Comparison of ENCODE assay signal across 13 cellular contexts in the genomic region with DNA sequence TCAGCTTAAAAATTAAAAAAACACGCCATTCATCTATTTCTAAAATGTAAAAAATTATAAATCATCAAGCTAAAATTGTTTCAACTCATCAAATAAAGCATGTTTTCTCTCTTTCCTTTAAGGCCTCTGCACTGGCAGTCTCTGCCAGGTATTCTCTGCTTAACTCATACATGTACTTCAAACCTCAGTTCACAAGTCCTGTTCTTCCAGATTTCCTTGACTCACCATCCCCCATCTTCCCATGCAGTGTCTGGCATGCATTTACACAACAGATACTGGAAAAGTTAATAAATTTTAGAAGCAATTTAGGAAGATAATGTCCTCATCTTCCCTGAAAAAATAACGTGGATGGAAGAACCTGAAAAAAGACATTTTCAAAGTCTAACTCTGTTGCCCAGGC. TPM values are rescaled to one million over a fixed set of nuclear protein-coding genes. Genes with fewer than 3 reads are reported as not detected.
DNase-seq lines count a peak whose midpoint lies in the region; ATAC-seq, FAIRE-seq and TF ChIP-seq lines count a peak whose summit lies in the region.
"Had no signal": no experiment of that assay in that cellular context is flagged by ENCODE, and none has a peak within 500 bp of the region (broad histone marks: within the 10 kb centered on the region; RNA-seq: fewer than 3 reads in every experiment).

No MANE protein-coding gene starts in this region.

- TF ChIP-seq RAD21 in liver (IDR thresholded peaks at IDR 0.05) (no peak), HepG2 (CRISPR knock-in tag; IDR thresholded peaks at IDR 0.05) (no peak)

- H3K79me2 ChIP-seq in HepG2 (ENCODE audit: insufficient read depth, low read length) (no peaks in the 10 kb centered on the region), keratinocyte (ENCODE audit: control insufficient read depth, insufficient read depth, low read length) (no peaks in the 10 kb centered on the region)

- no peak overlapping the region for H3K4me3 ChIP-seq in liver (ENCODE audit: low read depth in 1 of 3, low read length in 3 of 3)
- H3K4me3 ChIP-seq in HepG2 (replicated peaks in 1 of 3; ENCODE audit: insufficient read depth in 1 of 3, low read depth in 2 of 3, low read length in 3 of 3) = no peak overlapping the region
- H3K4me3 ChIP-seq in keratinocyte (ENCODE audit: control insufficient read depth in 2 of 3, extremely low read depth in 1 of 3, insufficient read depth in 2 of 3, low read depth in 1 of 3, low read length in 3 of 3) = no peak overlapping the region

- in situ Hi-C loops in HepG2 (cut with HindIII; ENCODE audit: extremely low pct_ligation_motif_present, low pct_unique_long_range_greater_than_20kb) = no loop called here

- WGBS in liver = 63% methylated on average over 2 of the region's 2 CpGs
- 90% methylated on average over 2 of the region's 2 CpGs for WGBS in HepG2 (ENCODE audit: low lambda C conversion rate)

- dilution Hi-C loops in keratinocyte (cut with MboI; ENCODE audit: extremely low pct_ligation_motif_present, low sequenced_read_pairs) = no loop called here

- H2AFZ ChIP-seq in HepG2 (ENCODE audit: low read length) = no peak overlapping the region
- no peak overlapping the region for H2AFZ ChIP-seq in keratinocyte (ENCODE audit: control insufficient read depth, low read length)

- no peak overlapping the region for H3K4me3 Mint-ChIP-seq in T-helper 17 cell
- H3K4me3 Mint-ChIP-seq: B cell; CD8-positive, alpha-beta T cell had no signal

- no peaks in the 10 kb centered on the region for H3K27me3 Mint-ChIP-seq in T-helper 17 cell
- H3K27me3 Mint-ChIP-seq: B cell had no signal

- H3K9me1 ChIP-seq in keratinocyte (ENCODE audit: control insufficient read depth, extremely low read depth, insufficient read depth, low read length) = no peaks in the 10 kb centered on the region

- POLR2A ChIA-PET in HepG2 (lab: Yijun Ruan, JAX) = no interaction called here

- no peaks in the 10 kb centered on the region for H3K27me3 ChIP-seq in liver (ENCODE audit: control insufficient read depth in 4 of 4, insufficient read depth in 4 of 4, low read length in 3 of 4)
- no peaks in the 10 kb centered on the region for H3K27me3 ChIP-seq in HepG2 (ENCODE audit: control insufficient read depth in 1 of 2, insufficient read depth in 2 of 2, low read length in 2 of 2)
- no peaks in the 10 kb centered on the region for H3K27me3 ChIP-seq in keratinocyte (ENCODE audit: control insufficient read depth, extremely low read depth, insufficient read depth, low read length)

- H3K9me3 ChIP-seq in liver (ENCODE audit: control insufficient read depth in 4 of 4, low read length in 3 of 4) (no peaks in the 10 kb centered on the region), HepG2 (ENCODE audit: low read length) (no peaks in the 10 kb centered on the region), T-helper 17 cell (ENCODE audit: control insufficient read depth, low read length, poor library complexity, severe bottlenecking) (no peaks in the 10 kb centered on the region), keratinocyte (ENCODE audit: control insufficient read depth, low read depth, low read length) (no peaks in the 10 kb centered on the region)

- H3K9ac ChIP-seq in liver (ENCODE audit: low read depth in 1 of 2, low read length in 2 of 2) (no peak overlapping the region), HepG2 (ENCODE audit: insufficient read depth, low read depth, low read length) (no peak overlapping the region), keratinocyte (ENCODE audit: control insufficient read depth, extremely low read depth, insufficient read depth, low read length) (no peak overlapping the region)

- TF ChIP-seq EP300 in HepG2 (IDR thresholded peaks at IDR 0.05; ENCODE audit: low read depth in 2 of 2, low read length in 2 of 2) (no peak), HepG2 (CRISPR knock-in tag; IDR thresholded peaks at IDR 0.05; ENCODE audit: borderline replicate concordance) (no peak)

- intact Hi-C loops in HepG2 (cut with micrococcal nuclease; ENCODE audit: unreplicated experiment) = no loop called here

- DNase-seq in HepG2 (ENCODE audit: low spot score) = no peak
- DNase-seq in T-helper 17 cell = no peak
- DNase-seq in keratinocyte (ENCODE audit: low read depth, low spot score) = no peak
- DNase-seq in islet precursor cell = no peak
- DNase-seq in hypothalamus (lab: John Stamatoyannopoulos, UW) = no peak
- DNase-seq: CD8-positive, alpha-beta T cell; NCI-H1048; NCI-H1694; NCI-H446 had no signal

- peaks cover 5% of the 10 kb centered on the region for H3K4me1 Mint-ChIP-seq in T-helper 17 cell

- TF ChIP-seq CTCF in liver (IDR thresholded peaks at IDR 0.05; ENCODE audit: low read depth, low read length, missing input control) (no peak), HepG2 (CRISPR knock-in tag; IDR thresholded peaks at IDR 0.05) (no peak), keratinocyte (optimal IDR thresholded peaks at IDR 0.05 in 1 of 3, IDR thresholded peaks at IDR 0.05 in 1 of 3, conservative IDR thresholded peaks at IDR 0.05 in 1 of 3; ENCODE audit: extremely low read depth in 1 of 3, insufficient read depth in 2 of 3, low read length in 3 of 3) (no peak)

- H4K20me1 ChIP-seq in HepG2 (ENCODE audit: insufficient read depth, low read length) (no peaks in the 10 kb centered on the region), keratinocyte (ENCODE audit: control insufficient read depth, extremely low read depth, insufficient read depth, low read length) (no peaks in the 10 kb centered on the region)

- ATAC-seq in HepG2 (no peak), T-helper 17 cell (no peak), GM21528 (IDR thresholded peaks at IDR 0.05; ENCODE audit: low FRiP score, unreplicated experiment) (no peak)
- ATAC-seq: CD8-positive, alpha-beta T cell had no signal

- CTCF ChIA-PET in HepG2 (lab: Yijun Ruan, JAX; ENCODE audit: low intra/inter-chr PET ratio, low total read pairs) = no interaction called here

- H3K27ac Mint-ChIP-seq in T-helper 17 cell = peak overlapping the region; percentile 67
- H3K27ac Mint-ChIP-seq: B cell; CD8-positive, alpha-beta T cell had no signal

- no peak for FAIRE-seq in HepG2 (lab: Jason Lieb, UNC)
- peak; percentile 13 for FAIRE-seq in keratinocyte (lab: Jason Lieb, UNC)
- FAIRE-seq: HTR-8/SVneo had no signal

- H3K4me1 ChIP-seq in liver (ENCODE audit: control insufficient read depth in 4 of 4, insufficient read depth in 4 of 4, low read length in 3 of 4) = peaks cover 0 to 4% (median 0%) of the 10 kb centered on the region in 4 donors
- no peaks in the 10 kb centered on the region for H3K4me1 ChIP-seq in HepG2 (ENCODE audit: insufficient read depth, low read length)
- no peaks in the 10 kb centered on the region for H3K4me1 ChIP-seq in keratinocyte (ENCODE audit: control insufficient read depth, extremely low read depth, insufficient read depth, low read length)

- TF ChIP-seq POLR2A in HepG2 (IDR thresholded peaks at IDR 0.05; ENCODE audit: insufficient read depth in 1 of 2, low read depth in 2 of 2, low read length in 2 of 2) = no peak

- H3K36me3 ChIP-seq in liver (ENCODE audit: control insufficient read depth in 4 of 4, insufficient read depth in 3 of 4, low read depth in 1 of 4, low read length in 3 of 4) (no peaks in the 10 kb centered on the region), HepG2 (replicated peaks in 1 of 2; ENCODE audit: control insufficient read depth in 1 of 2, insufficient read depth in 2 of 2, low read length in 2 of 2) (no peaks in the 10 kb centered on the region; a peak in 3 of 5 replicates), keratinocyte (ENCODE audit: control insufficient read depth in 2 of 2, extremely low read depth in 1 of 2, insufficient read depth in 2 of 2, low read length in 2 of 2) (peaks cover 1 to 5% of the 10 kb centered on the region in 2 experiments)

- H3K27ac ChIP-seq in liver (ENCODE audit: low read depth in 1 of 2, low read length in 2 of 2) = no peak overlapping the region
- H3K27ac ChIP-seq in HepG2 (ENCODE audit: extremely low read length, insufficient read depth, low read length) = no peak overlapping the region
- no peak overlapping the region for H3K27ac ChIP-seq in keratinocyte (ENCODE audit: control insufficient read depth, insufficient read depth, low read length)

- peaks cover 5% of the 10 kb centered on the region for H3K36me3 Mint-ChIP-seq in T-helper 17 cell (ENCODE audit: low read depth)

- H3K4me2 ChIP-seq in HepG2 (ENCODE audit: low read depth, low read length) (no peak overlapping the region), keratinocyte (ENCODE audit: control insufficient read depth, extremely low read depth, insufficient read depth, low read depth, low read length) (no peak overlapping the region)

- BruUV-seq in HepG2 (replicated peaks; lab: Mats Ljungman, UMichigan) = no TSS peak

RNA-seq across cellular contexts. Expression of a gene that starts 32.5 kb away (rescaled TPM):
- 10 to 100 TPM in 1 of 2 donors, 1 to 10 TPM in 1; 7.9 to 16.1 TPM for total RNA-seq in liver
- 10 to 100 TPM in 1 of 2 donors, 1 to 10 TPM in 1; 8.6 to 20.8 TPM for polyA plus RNA-seq in liver
- 43.6 and 53.0 TPM in 2 replicates for total RNA-seq in HepG2 (2016; rRNA removed; fragmentation: Illumina TruSeq; extraction: Trizol)
- total RNA-seq in HepG2 (2016; cell fraction: cytosol; rRNA removed; fragmentation: Illumina TruSeq; extraction: Trizol; ENCODE audit: low read depth) = 7.4 and 8.8 TPM in 2 replicates
- total RNA-seq in HepG2 (2016; cell fraction: insoluble cytoplasmic fraction; rRNA removed; fragmentation: Illumina TruSeq; extraction: Trizol) = 43.7 and 51.2 TPM in 2 replicates
- total RNA-seq in HepG2 (2016; cell fraction: membrane; rRNA removed; fragmentation: Illumina TruSeq; extraction: Trizol) = 10.1 and 11.1 TPM in 2 replicates
- total RNA-seq in HepG2 (2016; cell fraction: nucleus; rRNA removed; fragmentation: Illumina TruSeq; extraction: Trizol) = 71.1 and 72.8 TPM in 2 replicates
- 16.8 and 21.5 TPM in 2 replicates for polyA plus RNA-seq in HepG2 (2011; rRNA removed)
- 8.6 and 13.6 TPM in 2 replicates for polyA plus RNA-seq in HepG2 (2011; cell fraction: cytosol; rRNA removed)
- 17.7 and 23.0 TPM in 2 replicates for polyA plus RNA-seq in HepG2 (2011; cell fraction: nucleus; rRNA removed)
- polyA plus RNA-seq in HepG2 (2012) = 27.3 and 36.2 TPM in 2 replicates
- polyA plus RNA-seq in HepG2 (2016; cell fraction: cytosol; fragmentation: Illumina TruSeq; extraction: Trizol; ENCODE audit: low read depth) = 3.0 and 3.5 TPM in 2 replicates
- 49.9 and 56.7 TPM in 2 replicates for polyA plus RNA-seq in HepG2 (2016; cell fraction: insoluble cytoplasmic fraction; fragmentation: Illumina TruSeq; extraction: Trizol; ENCODE audit: low read depth)
- 6.4 and 6.9 TPM in 2 replicates for polyA plus RNA-seq in HepG2 (2016; cell fraction: membrane; fragmentation: Illumina TruSeq; extraction: Trizol; ENCODE audit: low read depth)
- polyA plus RNA-seq in HepG2 (2016; cell fraction: nucleus; fragmentation: Illumina TruSeq; extraction: Trizol; ENCODE audit: insufficient read depth, low read depth) = 52.1 and 58.8 TPM in 2 replicates
- 33.2 and 45.3 TPM in 2 replicates for polyA minus RNA-seq in HepG2 (2011; rRNA and poly(A)+ RNA removed; ENCODE audit: low replicate concordance)
- 12.4 and 13.6 TPM in 2 replicates for polyA minus RNA-seq in HepG2 (2011; cell fraction: cytosol; rRNA and poly(A)+ RNA removed)
- 158 and 171 TPM in 2 replicates for polyA minus RNA-seq in HepG2 (2011; cell fraction: nucleus; rRNA and poly(A)+ RNA removed)
- total RNA-seq in T-helper 17 cell = 10 to 100 TPM; 12.0 to 16.8 TPM
- polyA plus RNA-seq in keratinocyte = 23.8 to 41.1 TPM (median 25.6 TPM) in 3 replicates
- 62.6 TPM for polyA plus RNA-seq in keratinocyte (2011; ENCODE audit: low read depth)
- 13.8 and 23.7 TPM in 2 replicates for polyA plus RNA-seq in keratinocyte (2011; cell fraction: cytosol; rRNA removed)
- 40.8 and 59.2 TPM in 2 replicates for polyA plus RNA-seq in keratinocyte (2011; cell fraction: nucleus; rRNA removed)
- polyA plus RNA-seq in keratinocyte (2012; ENCODE audit: low replicate concordance) = 27.1 and 28.6 TPM in 2 replicates
- 10.7 to 32.3 TPM (median 14.1 TPM) in 3 replicates for polyA minus RNA-seq in keratinocyte
- 8.8 TPM for polyA minus RNA-seq in keratinocyte (2011; cell fraction: cytosol; rRNA and poly(A)+ RNA removed)
- polyA minus RNA-seq in keratinocyte (2011; cell fraction: nucleus; rRNA and poly(A)+ RNA removed) = 41.6 and 54.8 TPM in 2 replicates
